20 cellular contexts compared by ENCODE assay signal in genomic region chr6:56814802-56815201, GRCh38.
DNase-seq lines count a peak whose midpoint lies in the region; ATAC-seq, FAIRE-seq and TF ChIP-seq lines count a peak whose summit lies in the region.
"Had no signal": no experiment of that assay in that cellular context is flagged by ENCODE, and none has a peak within 500 bp of the region (broad histone marks: within the 10 kb centered on the region; RNA-seq: fewer than 3 reads in every experiment).

No MANE protein-coding gene starts in this region.

- H3K4me3 ChIP-seq in A549: no peak overlapping the region
- H3K4me3 ChIP-seq in PC-3 (ENCODE audit: low read length): no peak overlapping the region
- no peak overlapping the region for H3K4me3 ChIP-seq in thyroid gland (replicated peaks in 1 of 3)
- H3K4me3 ChIP-seq in mesendoderm (ENCODE audit: low read length): no peak overlapping the region
- no peak overlapping the region for H3K4me3 ChIP-seq in testis
- H3K4me3 ChIP-seq: HAP-1, tibial nerve had no signal

- no peak for TF ChIP-seq EP300 in A549 (IDR thresholded peaks at IDR 0.05)

- peaks cover 52% of the 10 kb centered on the region for H3K4me1 ChIP-seq in A549
- H3K4me1 ChIP-seq in PC-3 (ENCODE audit: insufficient read depth, low read length): peaks cover 13% of the 10 kb centered on the region
- no peaks in the 10 kb centered on the region for H3K4me1 ChIP-seq in thyroid gland
- peaks cover 4% of the 10 kb centered on the region for H3K4me1 ChIP-seq in mesendoderm (ENCODE audit: control insufficient read depth, low read depth, low read length)
- H3K4me1 ChIP-seq in testis: no peaks in the 10 kb centered on the region
- H3K4me1 ChIP-seq: HAP-1 had no signal

- H4K8ac ChIP-seq in mesendoderm (ENCODE audit: low read depth, low read length): no peak overlapping the region

- no peak overlapping the region for H3K56ac ChIP-seq in mesendoderm (ENCODE audit: low read length)

- no peak overlapping the region for H4K5ac ChIP-seq in mesendoderm (ENCODE audit: low read length)

- 74% methylated on average over 7 of the region's 7 CpGs for WGBS in A549 (ENCODE audit: missing lambda C conversion rate)
- 89 to 92% methylated on average over 7 of the region's 7 CpGs for WGBS in thyroid gland, 2 donors
- WGBS in mesendoderm (ENCODE audit: extremely low coverage, insufficient coverage, low lambda C conversion rate): no CpG with 5 or more reads among the region's 7 CpGs
- 84 to 85% methylated on average over 7 of the region's 7 CpGs for WGBS in testis, 2 donors

- peaks cover 2% of the 10 kb centered on the region for H3K79me1 ChIP-seq in mesendoderm (ENCODE audit: low read length)

- H3F3A ChIP-seq in PC-3 (ENCODE audit: low read length, unreplicated experiment): no peaks in the 10 kb centered on the region

- CTCF ChIA-PET in A549 (lab: Yijun Ruan, JAX): interaction anchor here (0.9 to 1.0 kb wide), 2 partner anchors 12 to 90 kb away, joined by 3 to 6 read pairs; no protein-coding TSS in a partner anchor
- CTCF ChIA-PET in PC-3 (lab: Charles Lee): no interaction called here

- ATAC-seq in A549: peak; percentile 30 to 56; a peak in 2 of 6 replicates
- ATAC-seq in GM19463 (IDR thresholded peaks at IDR 0.05; ENCODE audit: unreplicated experiment): peak; percentile 7
- peak; percentile 27; the same call in 1 of the 2 replicates for ATAC-seq in PC-3
- peak; percentile 62 for ATAC-seq in left ventricle myocardium superior
- ATAC-seq: stimulated activated naive B cell treated with anti-CD40 and anti-IgM and Interleukin-4, amounts not matched to agents 10 μg/mL and 1 μg/mL and 100 μg/mL, for 72 hours had no signal

- DNase-seq in A549 (ENCODE audit: low read depth in 1 of 2, low spot score in 1 of 2) (no peak), PC-3 (no peak), left ventricle myocardium superior (no peak), thyroid gland (no peak), mesendoderm (no peak), SHP77 (lab: John Stamatoyannopoulos, UW) (no peak), testis (no peak)
- DNase-seq: activated CD4-positive, alpha-beta T cell treated with anti-CD3 and anti-CD28 coated beads, Interleukin-2, amount 50 U/mL, for 4 hours; activated naive CD4-positive, alpha-beta T cell treated with Interleukin-2 at 50 U/mL for 16 hours; anterior cingulate cortex; DMS 273 treated with DMSO at 0.1 percent for 48 hours; hippocampal formation; Karpas-422; NCI-H1092 treated with DMSO at 0.1 percent for 48 hours; stimulated activated naive B cell treated with anti-CD40 and anti-IgM and Interleukin-4, amounts not matched to agents 10 μg/mL and 1 μg/mL and 100 μg/mL, for 72 hours had no signal

- H2BK5ac ChIP-seq in mesendoderm (ENCODE audit: low read length): no peak overlapping the region

- no peak for FAIRE-seq in A549 (lab: Jason Lieb, UNC)
- FAIRE-seq: endometrium had no signal

- H3K27ac ChIP-seq in A549 (no peak overlapping the region), PC-3 (ENCODE audit: low read length) (no peak overlapping the region), thyroid gland (no peak overlapping the region), mesendoderm (ENCODE audit: low read depth, low read length) (no peak overlapping the region), testis (no peak overlapping the region)
- H3K27ac ChIP-seq: C4-2B had no signal

- BruUV-seq in PC-3 (replicated peaks; lab: Mats Ljungman, UMichigan): no TSS peak

- intact Hi-C loops in PC-3 (cut with micrococcal nuclease) (no loop called here), left ventricle myocardium superior (cut with micrococcal nuclease) (no loop called here), thyroid gland (cut with DNase I) (no loop called here), testis (cut with DNase I; ENCODE audit: low total_unique reads) (no loop called here)

- no peaks in the 10 kb centered on the region for H3K9me2 ChIP-seq in PC-3 (replicated peaks; ENCODE audit: low read length)

- H3K36me3 ChIP-seq in PC-3 (ENCODE audit: low read depth, low read length): no peaks in the 10 kb centered on the region
- H3K36me3 ChIP-seq in thyroid gland: no peaks in the 10 kb centered on the region
- no peaks in the 10 kb centered on the region for H3K36me3 ChIP-seq in mesendoderm (ENCODE audit: control insufficient read depth, insufficient read depth, low read length)
- no peaks in the 10 kb centered on the region for H3K36me3 ChIP-seq in testis (ENCODE audit: low read depth, missing control alignments)
- H3K36me3 ChIP-seq: HAP-1, tibial nerve had no signal

- no peak overlapping the region for H3K23ac ChIP-seq in mesendoderm (ENCODE audit: low read length)

- H3K9me3 ChIP-seq in A549 (no peaks in the 10 kb centered on the region), PC-3 (ENCODE audit: low read length) (no peaks in the 10 kb centered on the region), thyroid gland (no peaks in the 10 kb centered on the region), testis (no peaks in the 10 kb centered on the region)
- H3K9me3 ChIP-seq: HAP-1, tibial nerve had no signal

- TF ChIP-seq POLR2A in A549 (IDR thresholded peaks at IDR 0.05; ENCODE audit: low read length): no peak
- no peak for TF ChIP-seq POLR2A in thyroid gland (IDR thresholded peaks at IDR 0.05)
- TF ChIP-seq POLR2A in testis (IDR thresholded peaks at IDR 0.05): no peak

- no peak overlapping the region for H2BK120ac ChIP-seq in mesendoderm (ENCODE audit: low read depth, low read length)

- H3K9ac ChIP-seq in PC-3 (ENCODE audit: low read length) (no peak overlapping the region), mesendoderm (ENCODE audit: low read length) (no peak overlapping the region)

- no peak overlapping the region for H3K18ac ChIP-seq in mesendoderm (ENCODE audit: low read length)

- H2AK5ac ChIP-seq in mesendoderm (ENCODE audit: low read length): no peak overlapping the region

- POLR2A ChIA-PET in A549 (lab: Yijun Ruan, JAX) (interaction anchor here (0.6 kb wide), 1 partner anchor 101 kb away, joined by 9 read pairs; no protein-coding TSS in a partner anchor), PC-3 (lab: Charles Lee; ENCODE audit: unreplicated experiment) (no interaction called here)

- H4K20me1 ChIP-seq in PC-3 (ENCODE audit: low read length): 0 out of 2 replicates have a peak, but pooled peaks cover 5% of the 10 kb centered on the region

- no peak for TF ChIP-seq RAD21 in A549 (conservative IDR thresholded peaks at IDR 0.05 in 1 of 2, IDR thresholded peaks at IDR 0.05 in 1 of 2)

- no peak overlapping the region for H2BK15ac ChIP-seq in mesendoderm (replicated peaks; ENCODE audit: low read depth)

- H3K79me2 ChIP-seq in PC-3 (ENCODE audit: low read length) (peaks cover 36% of the 10 kb centered on the region), mesendoderm (ENCODE audit: control insufficient read depth, insufficient read depth, low read length) (peaks cover 17% of the 10 kb centered on the region)

- H3K4me2 ChIP-seq in A549: peak overlapping the region; percentile 56
- H3K4me2 ChIP-seq in PC-3 (ENCODE audit: low read length): no peak overlapping the region
- no peak overlapping the region for H3K4me2 ChIP-seq in mesendoderm (ENCODE audit: low read length)

- TF ChIP-seq CTCF in A549 (IDR thresholded peaks at IDR 0.05): no peak
- TF ChIP-seq CTCF in PC-3 (conservative IDR thresholded peaks at IDR 0.05; ENCODE audit: low read depth, low read length): no peak
- no peak for TF ChIP-seq CTCF in thyroid gland (IDR thresholded peaks at IDR 0.05)
- no peak for TF ChIP-seq CTCF in testis (IDR thresholded peaks at IDR 0.05)

- H3K27me3 ChIP-seq in PC-3 (ENCODE audit: low read length): no peaks in the 10 kb centered on the region
- no peaks in the 10 kb centered on the region for H3K27me3 ChIP-seq in thyroid gland
- H3K27me3 ChIP-seq in mesendoderm (ENCODE audit: insufficient read depth, low read length, poor library complexity): no peaks in the 10 kb centered on the region
- H3K27me3 ChIP-seq in testis: no peaks in the 10 kb centered on the region
- H3K27me3 ChIP-seq: tibial nerve had no signal

- H3K4ac ChIP-seq in mesendoderm (ENCODE audit: low read depth, low read length): no peak overlapping the region

- H2AFZ ChIP-seq in PC-3 (ENCODE audit: low read length): no peak overlapping the region

TF ChIP-seq in A549, 52 proteins besides CTCF, POLR2A, EP300 and RAD21 (continues in another document):
- TF ChIP-seq, protein P1, sequence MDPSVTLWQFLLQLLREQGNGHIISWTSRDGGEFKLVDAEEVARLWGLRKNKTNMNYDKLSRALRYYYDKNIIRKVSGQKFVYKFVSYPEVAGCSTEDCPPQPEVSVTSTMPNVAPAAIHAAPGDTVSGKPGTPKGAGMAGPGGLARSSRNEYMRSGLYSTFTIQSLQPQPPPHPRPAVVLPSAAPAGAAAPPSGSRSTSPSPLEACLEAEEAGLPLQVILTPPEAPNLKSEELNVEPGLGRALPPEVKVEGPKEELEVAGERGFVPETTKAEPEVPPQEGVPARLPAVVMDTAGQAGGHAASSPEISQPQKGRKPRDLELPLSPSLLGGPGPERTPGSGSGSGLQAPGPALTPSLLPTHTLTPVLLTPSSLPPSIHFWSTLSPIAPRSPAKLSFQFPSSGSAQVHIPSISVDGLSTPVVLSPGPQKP (IDR thresholded peaks at IDR 0.05; ENCODE audit: low read depth, low read length): no peak
- no peak for TF ChIP-seq REST (IDR thresholded peaks at IDR 0.05)

Comparison
In these comparisons a context has a peak if more than half of its experiments do, and no peak if none do; other contexts are left out.
1. ATAC-seq: peak in every context shown above with its lines; median percentile 62 in left ventricle myocardium superior; 43 in A549; 27 in PC-3; 7 in GM19463.